ENCODE assay signal across 22 cellular contexts in genomic region chr2:156031121-156031520, GRCh38.
DNase-seq lines count a peak whose midpoint lies in the region; FAIRE-seq and TF ChIP-seq lines count a peak whose summit lies in the region.
"Had no signal": no experiment of that assay in that cellular context is flagged by ENCODE, and none has a peak within 500 bp of the region (broad histone marks: within the 10 kb centered on the region; RNA-seq: fewer than 3 reads in every experiment).

No MANE protein-coding gene starts in this region.

- H3K9me3 ChIP-seq in astrocyte (ENCODE audit: insufficient read depth, low read depth, low read length) (no peaks in the 10 kb centered on the region), stomach (no peaks in the 10 kb centered on the region)
- H3K9me3 ChIP-seq: A549 had no signal

- H3K4me3 Mint-ChIP-seq in astrocyte (ENCODE audit: unreplicated experiment): no peak overlapping the region
- H3K4me3 Mint-ChIP-seq: CD4-positive, alpha-beta memory T cell; GM23338; H9 had no signal

- no peaks in the 10 kb centered on the region for H3K4me1 Mint-ChIP-seq in astrocyte (ENCODE audit: low read depth, unreplicated experiment)
- H3K4me1 Mint-ChIP-seq: CD4-positive, alpha-beta memory T cell; GM23338 had no signal

- no peak overlapping the region for H3K27ac Mint-ChIP-seq in astrocyte (ENCODE audit: unreplicated experiment)
- H3K27ac Mint-ChIP-seq: CD4-positive, alpha-beta memory T cell; GM23338; H9 had no signal

- no peaks in the 10 kb centered on the region for H3K4me1 ChIP-seq in astrocyte (ENCODE audit: insufficient read depth, low read length)
- no peaks in the 10 kb centered on the region for H3K4me1 ChIP-seq in stomach
- H3K4me1 ChIP-seq: A549 had no signal

- H3K9ac ChIP-seq in astrocyte (ENCODE audit: low read length): no peak overlapping the region

- H3K27me3 Mint-ChIP-seq in astrocyte (ENCODE audit: low read depth, unreplicated experiment): no peaks in the 10 kb centered on the region
- H3K27me3 Mint-ChIP-seq: CD4-positive, alpha-beta memory T cell had no signal

- TF ChIP-seq POLR2A in stomach (IDR thresholded peaks at IDR 0.05): no peak

- H3K27me3 ChIP-seq in astrocyte (ENCODE audit: insufficient read depth, low read length) (no peaks in the 10 kb centered on the region), stomach (no peaks in the 10 kb centered on the region)

- TF ChIP-seq CTCF in astrocyte (IDR thresholded peaks at IDR 0.05; ENCODE audit: insufficient read depth, low read depth, low read length) (no peak), fibroblast of pulmonary artery (IDR thresholded peaks at IDR 0.05; ENCODE audit: low read length, missing control alignments) (no peak), stomach (IDR thresholded peaks at IDR 0.05) (no peak)

- no peak overlapping the region for H3K27ac ChIP-seq in astrocyte (ENCODE audit: low read depth, low read length)
- H3K27ac ChIP-seq in stomach: no peak overlapping the region
- H3K27ac ChIP-seq: A549 had no signal

- WGBS in stomach, 5 donors: 87 to 96% (median 92%) methylated on average over 3 of the region's 3 CpGs

- H2AFZ ChIP-seq in astrocyte (ENCODE audit: low read depth, low read length): no peak overlapping the region
- H2AFZ ChIP-seq: GM23338 had no signal

- no peak overlapping the region for H3K4me2 ChIP-seq in astrocyte (ENCODE audit: low read length)
- H3K4me2 ChIP-seq: A549, GM23338 had no signal

- DNase-seq in HS-5 (ENCODE audit: low read depth): peak; percentile 11
- DNase-seq in NCI-H226: peak; percentile 32
- DNase-seq in astrocyte (ENCODE audit: low read depth): peak; percentile 1
- peak; percentile 1 for DNase-seq in fibroblast of pulmonary artery (ENCODE audit: low read depth)
- DNase-seq in NCI-H2196 treated with DMSO at 0.1 percent for 48 hours (lab: John Stamatoyannopoulos, UW; ENCODE audit: unreplicated experiment): no peak
- DNase-seq in stomach: no peak
- DNase-seq in KBM-7: no peak
- DNase-seq: 8988T; ACHN; AML-193; C1 segment of cervical spinal cord; Calu3; CD4-positive, alpha-beta memory T cell; COR-L47; DMS53; DMS79 treated with DMSO at 0.1 percent for 48 hours; GF-D8; H9 had no signal

- TF ChIP-seq EP300 in stomach (IDR thresholded peaks at IDR 0.05): no peak

- H3K4me3 ChIP-seq in astrocyte (ENCODE audit: insufficient read depth, low read depth, low read length) (no peak overlapping the region), fibroblast of pulmonary artery (replicated peaks; ENCODE audit: low read depth, low read length) (no peak overlapping the region), stomach (no peak overlapping the region)
- H3K4me3 ChIP-seq: A549, GM23338 had no signal

- no peak for FAIRE-seq in astrocyte (lab: Jason Lieb, UNC)
- FAIRE-seq: A549, GM12891, GM18507 had no signal

- no peaks in the 10 kb centered on the region for H3K36me3 Mint-ChIP-seq in astrocyte (ENCODE audit: low read depth, unreplicated experiment)
- H3K36me3 Mint-ChIP-seq: CD4-positive, alpha-beta memory T cell had no signal

- H4K20me1 ChIP-seq in astrocyte (ENCODE audit: insufficient read depth, low read length): no peaks in the 10 kb centered on the region

- no peaks in the 10 kb centered on the region for H3K79me2 ChIP-seq in astrocyte (ENCODE audit: insufficient read depth, low read length)

- H3K9me3 Mint-ChIP-seq in astrocyte (ENCODE audit: unreplicated experiment): no peaks in the 10 kb centered on the region
- H3K9me3 Mint-ChIP-seq: GM23338, H9 had no signal

- intact Hi-C loops in stomach (cut with DNase I; ENCODE audit: low total_unique reads): no loop called here

- H3K36me3 ChIP-seq in astrocyte (ENCODE audit: insufficient read depth, low read length) (no peaks in the 10 kb centered on the region), stomach (no peaks in the 10 kb centered on the region)

- in situ Hi-C loops in KBM-7 (cut with MboI; ENCODE audit: low pct_unique_long_range_greater_than_20kb, low sequenced_read_pairs): no loop called here

Comparison
In these comparisons a context has a peak if more than half of its experiments do, and no peak if none do; other contexts are left out.
1. DNase-seq: peak in HS-5 (single experiment), NCI-H226 (single experiment), astrocyte (single experiment) and fibroblast of pulmonary artery (single experiment); none in NCI-H2196 treated with DMSO at 0.1 percent for 48 hours (single experiment), stomach (single experiment) and KBM-7 (single experiment).